Comparison of ENCODE assay signal across 8 cellular contexts in the genomic region with DNA sequence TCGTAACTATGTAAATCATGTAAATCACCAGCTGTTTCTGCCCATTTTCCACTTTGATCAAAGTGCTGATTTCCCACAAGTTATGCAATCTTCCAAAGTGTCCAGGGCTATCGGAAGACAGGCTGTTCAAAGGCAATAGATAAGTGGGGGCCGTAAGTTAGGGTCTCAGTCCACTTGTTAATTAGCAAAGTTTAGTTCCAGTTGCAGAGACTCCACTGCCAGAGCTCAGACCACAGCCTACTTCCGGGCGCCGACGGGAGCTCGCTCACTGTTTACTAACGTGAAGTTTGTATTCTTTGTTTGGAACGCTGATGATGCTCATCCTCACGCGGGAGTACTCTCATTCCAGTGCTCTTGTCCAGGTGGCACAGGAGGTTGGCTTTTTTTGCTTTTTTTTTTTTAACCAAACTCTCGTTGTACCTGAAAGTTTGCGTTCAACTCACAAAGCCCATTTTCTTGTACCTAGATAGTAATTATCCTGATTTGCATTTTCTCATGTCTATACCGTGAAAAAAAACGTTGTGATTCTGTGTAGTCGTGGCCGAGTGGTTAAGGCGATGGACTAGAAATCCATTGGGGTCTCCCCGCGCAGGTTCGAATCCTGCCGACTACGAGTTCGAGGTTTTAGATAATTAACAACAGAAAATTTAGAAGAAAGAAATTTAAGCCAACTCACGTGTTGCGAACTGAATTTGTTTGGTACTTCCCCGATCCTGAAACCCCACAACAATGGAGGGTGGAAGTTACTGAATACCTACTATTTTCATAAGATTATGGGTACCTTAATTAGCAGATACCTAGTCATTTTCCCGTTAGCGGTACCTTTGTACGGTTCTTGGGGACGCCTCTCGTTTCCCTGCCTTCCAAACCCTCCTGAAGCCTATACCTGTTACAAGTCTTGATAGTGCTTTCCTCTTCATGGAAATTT. TPM values are rescaled to one million over a fixed set of nuclear protein-coding genes. Genes with fewer than 3 reads are reported as not detected.
DNase-seq lines count a peak whose midpoint lies in the region; ATAC-seq, FAIRE-seq and TF ChIP-seq lines count a peak whose summit lies in the region.

No MANE protein-coding gene starts in this region.

- H3K27ac ChIP-seq in H9 (ENCODE audit: insufficient read length, low read depth, low read length): peak overlapping the region; percentile 42
- H3K27ac ChIP-seq in astrocyte (ENCODE audit: low read depth, low read length): peak overlapping the region; percentile 0
- H3K27ac ChIP-seq in iPS-18a (ENCODE audit: low read length): no peak overlapping the region
- peak overlapping the region; percentile 48 to 73 (median 62) for H3K27ac ChIP-seq in spleen

- ATAC-seq in HG03469 (IDR thresholded peaks at IDR 0.05; ENCODE audit: unreplicated experiment): no peak

- H2BK12ac ChIP-seq in H9 (ENCODE audit: insufficient read length, low read depth, low read length): no peak overlapping the region

- peaks cover 5% of the 10 kb centered on the region for H3K27me3 Mint-ChIP-seq in H9 (ENCODE audit: low read depth)
- peaks cover 50% of the 10 kb centered on the region for H3K27me3 Mint-ChIP-seq in T-helper 2 cell treated with Interferon-gamma antibody and Interleukin-4, amounts not matched to agents 5 μg/mL and 100 μg/mL, for 36 hours (ENCODE audit: low read depth)
- H3K27me3 Mint-ChIP-seq in astrocyte (ENCODE audit: low read depth, unreplicated experiment): peaks cover 1% of the 10 kb centered on the region

- H3K14ac ChIP-seq in H9 (ENCODE audit: insufficient read depth, low read length): no peak overlapping the region; the same call in 1 of the 2 replicates

- H3T11ph ChIP-seq in H9 (ENCODE audit: low read length): no peak overlapping the region

- H3K36me3 Mint-ChIP-seq in H9 (ENCODE audit: insufficient read depth in 1 of 3, low read depth in 3 of 3) (no peaks in the 10 kb centered on the region), astrocyte (ENCODE audit: low read depth, unreplicated experiment) (no peaks in the 10 kb centered on the region)
- H3K36me3 Mint-ChIP-seq in T-helper 2 cell treated with Interferon-gamma antibody and Interleukin-4, amounts not matched to agents 5 μg/mL and 100 μg/mL, for 36 hours (ENCODE audit: low read depth): no peaks in the 10 kb centered on the region

- H3K9me3 ChIP-seq in H9 (ENCODE audit: control insufficient read depth, low read depth, low read length): no peaks in the 10 kb centered on the region
- H3K9me3 ChIP-seq in astrocyte (ENCODE audit: insufficient read depth, low read depth, low read length): no peaks in the 10 kb centered on the region
- no peaks in the 10 kb centered on the region for H3K9me3 ChIP-seq in iPS-18a (ENCODE audit: control insufficient read depth, low read depth, low read length)
- no peaks in the 10 kb centered on the region for H3K9me3 ChIP-seq in spleen

- H3K4me3 Mint-ChIP-seq in H9 (peak overlapping the region; percentile 94), astrocyte (ENCODE audit: unreplicated experiment) (peak overlapping the region; percentile 91)
- peak overlapping the region; percentile 91 for H3K4me3 Mint-ChIP-seq in T-helper 2 cell treated with Interferon-gamma antibody and Interleukin-4, amounts not matched to agents 5 μg/mL and 100 μg/mL, for 36 hours

- peak overlapping the region; percentile 24 to 97 (median 81) for H3K27ac Mint-ChIP-seq in H9
- peak overlapping the region; percentile 84 for H3K27ac Mint-ChIP-seq in T-helper 2 cell treated with Interferon-gamma antibody and Interleukin-4, amounts not matched to agents 5 μg/mL and 100 μg/mL, for 36 hours
- peak overlapping the region; percentile 67 for H3K27ac Mint-ChIP-seq in astrocyte (ENCODE audit: unreplicated experiment)

- H3K79me1 ChIP-seq in H9 (ENCODE audit: insufficient read depth, low read depth, low read length, poor library complexity, severe bottlenecking): no peaks in the 10 kb centered on the region

- peak overlapping the region; percentile 87 for H3K9ac ChIP-seq in H9 (ENCODE audit: extremely low read depth, insufficient read length, low read length)
- peak overlapping the region; percentile 61 for H3K9ac ChIP-seq in astrocyte (ENCODE audit: low read length)
- H3K9ac ChIP-seq in iPS-18a (ENCODE audit: low read length): peak overlapping the region; percentile 68

- no peak overlapping the region for H4K8ac ChIP-seq in H9 (replicated peaks; ENCODE audit: insufficient read length, low read depth, low read length)

- H3K27me3 ChIP-seq in H9 (ENCODE audit: insufficient read depth, low read length) (no peaks in the 10 kb centered on the region), astrocyte (ENCODE audit: insufficient read depth, low read length) (no peaks in the 10 kb centered on the region), iPS-18a (ENCODE audit: control insufficient read depth, insufficient read depth, low read length) (no peaks in the 10 kb centered on the region), spleen (replicated peaks in 1 of 7) (peaks cover 0 to 32% (median 0%) of the 10 kb centered on the region in 7 donors)

- H2BK15ac ChIP-seq in H9 (ENCODE audit: low read depth, low read length): no peak overlapping the region

- H3K23ac ChIP-seq in H9 (ENCODE audit: insufficient read length, low read depth, low read length): no peak overlapping the region

- H3K4ac ChIP-seq in H9 (ENCODE audit: low read depth, low read length): no peak overlapping the region

- H3K36me3 ChIP-seq in astrocyte (ENCODE audit: insufficient read depth, low read length) (no peaks in the 10 kb centered on the region), iPS-18a (ENCODE audit: control insufficient read depth, low read depth, low read length) (no peaks in the 10 kb centered on the region), spleen (no peaks in the 10 kb centered on the region)

- TF ChIP-seq CTCF in H9 (conservative IDR thresholded peaks at IDR 0.05): no peak
- no peak for TF ChIP-seq CTCF in NB4 (IDR thresholded peaks at IDR 0.05; ENCODE audit: low read depth, low read length)
- TF ChIP-seq CTCF in astrocyte (IDR thresholded peaks at IDR 0.05; ENCODE audit: insufficient read depth, low read depth, low read length): no peak
- no peak for TF ChIP-seq CTCF in spleen (IDR thresholded peaks at IDR 0.05 in 8 of 11, conservative IDR thresholded peaks at IDR 0.05 in 3 of 11)

- no peak overlapping the region for H4K5ac ChIP-seq in H9 (ENCODE audit: insufficient read length, low read depth, low read length)

- H2BK120ac ChIP-seq in H9 (ENCODE audit: low read depth, low read length, poor library complexity, severe bottlenecking): no peak overlapping the region

- peak overlapping the region; percentile 100 for H2AFZ ChIP-seq in H9 (ENCODE audit: low read length)
- peak overlapping the region; percentile 74 for H2AFZ ChIP-seq in astrocyte (ENCODE audit: low read depth, low read length)

- DNase-seq in DMS79 (lab: John Stamatoyannopoulos, UW) (peak; percentile 22), H9 (peak; percentile 75), NB4 (ENCODE audit: low read depth) (peak; percentile 84), astrocyte (ENCODE audit: low read depth) (peak; percentile 48), spleen (peak; percentile 88)
- peak; percentile 70 for DNase-seq in T-helper 2 cell treated with Interferon-gamma antibody and Interleukin-4, amounts not matched to agents 5 μg/mL and 100 μg/mL, for 36 hours (ENCODE audit: low spot score)

- no peak overlapping the region for H2BK5ac ChIP-seq in H9 (ENCODE audit: insufficient read length, low read length)

- H3K4me2 ChIP-seq in H9 (ENCODE audit: insufficient read depth, insufficient read length, low read length): peak overlapping the region; percentile 98
- peak overlapping the region; percentile 92 for H3K4me2 ChIP-seq in astrocyte (ENCODE audit: low read length)

- no peaks in the 10 kb centered on the region for H4K20me1 ChIP-seq in H9 (ENCODE audit: control insufficient read depth, insufficient read depth, insufficient read length)
- peaks cover 3% of the 10 kb centered on the region for H4K20me1 ChIP-seq in astrocyte (ENCODE audit: insufficient read depth, low read length)

- no peak for FAIRE-seq in astrocyte (lab: Jason Lieb, UNC)

- H3K79me2 ChIP-seq in H9 (ENCODE audit: insufficient read depth, low read length) (no peaks in the 10 kb centered on the region), astrocyte (ENCODE audit: insufficient read depth, low read length) (no peaks in the 10 kb centered on the region)

- WGBS in H9 (ENCODE audit: extremely low coverage, insufficient read length, low lambda C conversion rate): no CpG with 5 or more reads among the region's 33 CpGs
- WGBS in spleen, 5 donors: 0 to 1% (median 1%) methylated on average over 33 of the region's 33 CpGs

- no peak overlapping the region for H3K56ac ChIP-seq in H9 (ENCODE audit: insufficient read length, low read depth, low read length)

- peaks cover 4% of the 10 kb centered on the region for H3K23me2 ChIP-seq in H9 (ENCODE audit: insufficient read length, low read depth, low read length, poor library complexity, severe bottlenecking)

- intact Hi-C loops in spleen (cut with DNase I; ENCODE audit: low total_unique reads): no loop called here

- TF ChIP-seq POLR2A in NB4 (IDR thresholded peaks at IDR 0.05; ENCODE audit: extremely low read depth, insufficient read length) (no peak), spleen (IDR thresholded peaks at IDR 0.05) (no peak)

- no peak overlapping the region for H2BK20ac ChIP-seq in H9 (ENCODE audit: low read depth, low read length, poor library complexity, severe bottlenecking)

- peak overlapping the region; percentile 49 for H3K18ac ChIP-seq in H9 (ENCODE audit: insufficient read length, low read depth, low read length)

- H4K91ac ChIP-seq in H9 (ENCODE audit: insufficient read length, low read depth, low read length): no peak overlapping the region

- H3K9me3 Mint-ChIP-seq in H9 (no peaks in the 10 kb centered on the region; a peak in 2 of 5 replicates), astrocyte (ENCODE audit: unreplicated experiment) (no peaks in the 10 kb centered on the region)
- H3K9me3 Mint-ChIP-seq in T-helper 2 cell treated with Interferon-gamma antibody and Interleukin-4, amounts not matched to agents 5 μg/mL and 100 μg/mL, for 36 hours: no peaks in the 10 kb centered on the region

- H3K4me1 Mint-ChIP-seq in H9 (peaks cover 23 to 27% of the 10 kb centered on the region in 2 experiments), astrocyte (ENCODE audit: low read depth, unreplicated experiment) (no peaks in the 10 kb centered on the region)
- H3K4me1 Mint-ChIP-seq in T-helper 2 cell treated with Interferon-gamma antibody and Interleukin-4, amounts not matched to agents 5 μg/mL and 100 μg/mL, for 36 hours (ENCODE audit: low read depth): peaks cover 18% of the 10 kb centered on the region

- peak overlapping the region; percentile 82 for H3K4me3 ChIP-seq in NB4 (ENCODE audit: low read depth, low read length)
- H3K4me3 ChIP-seq in astrocyte (ENCODE audit: insufficient read depth, low read depth, low read length): peak overlapping the region; percentile 85
- peak overlapping the region; percentile 96 for H3K4me3 ChIP-seq in iPS-18a (ENCODE audit: low read length)
- peak overlapping the region; percentile 36 to 68 (median 50) for H3K4me3 ChIP-seq in spleen

- no peak overlapping the region for H2AK5ac ChIP-seq in H9 (ENCODE audit: insufficient read length, low read length)

- H3K4me1 ChIP-seq in H9 (ENCODE audit: insufficient read depth, low read length): no peaks in the 10 kb centered on the region; the same call in 1 of the 2 replicates
- no peaks in the 10 kb centered on the region for H3K4me1 ChIP-seq in astrocyte (ENCODE audit: insufficient read depth, low read length)
- no peaks in the 10 kb centered on the region for H3K4me1 ChIP-seq in iPS-18a (ENCODE audit: control insufficient read depth, low read depth, low read length)
- peaks cover 9 to 36% (median 13%) of the 10 kb centered on the region in 6 donors for H3K4me1 ChIP-seq in spleen

RNA-seq across cellular contexts. Expression of gene ZNF184, which starts 29.9 kb away (rescaled TPM):
- total RNA-seq in H9 (2021) (6.3 and 6.5 TPM in 2 replicates), astrocyte (5.1 and 5.7 TPM in 2 replicates), spleen (10 to 100 TPM in 2 of 7 donors, 1 to 10 TPM in 5; 6.6 to 11.2 (median 7.8) TPM)
- 1 to 10 TPM; 2.2 to 3.5 (median 3.0) TPM for polyA plus RNA-seq in spleen

Comparison
In these comparisons a context has a peak if more than half of its experiments do, and no peak if none do; other contexts are left out.
1. DNase-seq: peak in every context shown above with its lines; median percentile 88 in spleen; 84 in NB4; 75 in H9; 70 in T-helper 2 cell treated with Interferon-gamma antibody and Interleukin-4, amounts not matched to agents 5 μg/mL and 100 μg/mL, for 36 hours; 48 in astrocyte; 22 in DMS79.